In the genomic region with DNA sequence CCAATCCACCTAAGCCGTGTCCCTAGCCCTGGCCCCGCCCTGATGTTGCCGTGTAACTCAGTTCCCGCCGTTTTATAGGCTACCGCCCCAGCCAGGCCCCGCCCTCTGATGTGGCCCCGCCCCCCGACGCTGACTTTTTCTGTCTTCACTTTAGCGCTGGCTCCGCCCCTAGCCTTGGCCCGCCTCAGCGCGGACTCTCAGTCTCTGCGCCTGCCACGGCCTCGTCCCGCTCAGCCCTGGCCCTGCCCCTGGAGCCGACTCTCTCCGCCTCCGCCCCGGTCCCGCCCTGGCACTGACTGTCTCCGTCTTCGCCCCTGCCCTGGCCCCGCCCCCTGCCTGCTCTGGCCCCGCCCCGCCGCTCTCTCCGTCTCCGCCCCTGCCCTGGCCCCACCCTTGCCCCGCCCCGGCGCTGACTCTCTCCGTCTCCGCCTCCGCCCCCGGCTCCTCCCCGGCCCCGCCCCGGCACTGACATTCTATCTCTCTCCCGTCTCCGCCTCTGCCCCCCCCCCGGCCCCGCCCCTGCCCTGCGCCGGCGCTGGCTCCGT, we compare ENCODE assay signal across 8 cellular contexts. TPM values are rescaled to one million over a fixed set of nuclear protein-coding genes. Genes with fewer than 3 reads are reported as not detected.
DNase-seq lines count a peak whose midpoint lies in the region; ATAC-seq and TF ChIP-seq lines count a peak whose summit lies in the region.

No MANE protein-coding gene starts in this region.

- intact Hi-C loops in activated CD4-positive, alpha-beta T cell treated with anti-CD3 and anti-CD28 coated beads, Interleukin-2, amount 10 ng/mL, durations not matched to agents 24 days and 14 days (cut with micrococcal nuclease), result loop anchor here (1.0 to 10.0 kb wide), 3 partner anchors 26 to 437 kb away; no protein-coding TSS in a partner anchor
- intact Hi-C loops in colonic mucosa (cut with DNase I), result loop anchor here (5.0 kb wide), 1 partner anchor 194 kb away; no protein-coding TSS in a partner anchor
- intact Hi-C loops in left lung (cut with DNase I), result loop anchor here in 1 of 2 donors (2.0 kb wide), 1 partner anchor 61 kb away; no protein-coding TSS in a partner anchor

- H3K36me3 ChIP-seq in BE2C, result no peaks in the 10 kb centered on the region
- no peaks in the 10 kb centered on the region for H3K36me3 ChIP-seq in colonic mucosa
- H3K36me3 ChIP-seq in left lung, result no peaks in the 10 kb centered on the region

- H3K9me3 Mint-ChIP-seq in activated CD4-positive, alpha-beta T cell treated with anti-CD3 and anti-CD28 coated beads, Interleukin-2, amount 10 ng/mL, durations not matched to agents 24 days and 14 days, result peaks cover 5% of the 10 kb centered on the region

- H3K4me1 ChIP-seq in BE2C (no peaks in the 10 kb centered on the region; the same call in 1 of the 2 replicates), colonic mucosa (peaks cover 5% of the 10 kb centered on the region), left lung (peaks cover 0 to 18% of the 10 kb centered on the region in 2 donors)

- H3K9me3 ChIP-seq in BE2C, result no peaks in the 10 kb centered on the region
- no peaks in the 10 kb centered on the region for H3K9me3 ChIP-seq in colonic mucosa
- H3K9me3 ChIP-seq in left lung, result peaks cover 0 to 10% of the 10 kb centered on the region in 2 donors

- H3K27ac Mint-ChIP-seq in activated CD4-positive, alpha-beta T cell treated with anti-CD3 and anti-CD28 coated beads, Interleukin-2, amount 10 ng/mL, durations not matched to agents 24 days and 14 days, result peak overlapping the region; percentile 96

- ATAC-seq in GM19351 (IDR thresholded peaks at IDR 0.05; ENCODE audit: unreplicated experiment) (peak; percentile 85), HG03460 (IDR thresholded peaks at IDR 0.05; ENCODE audit: unreplicated experiment) (peak; percentile 84), left lung (peak; percentile 83)

- peak overlapping the region; percentile 96 for H3K4me3 Mint-ChIP-seq in activated CD4-positive, alpha-beta T cell treated with anti-CD3 and anti-CD28 coated beads, Interleukin-2, amount 10 ng/mL, durations not matched to agents 24 days and 14 days

- H3K4me3 ChIP-seq in BE2C (ENCODE audit: low read depth, low read length) (no peak overlapping the region), colonic mucosa (peak overlapping the region; percentile 36), left lung (peak overlapping the region; percentile 17 to 63)

- H3K27ac ChIP-seq in colonic mucosa, result peak overlapping the region; percentile 71
- peak overlapping the region; percentile 40 to 97 for H3K27ac ChIP-seq in left lung

- H3K36me3 Mint-ChIP-seq in activated CD4-positive, alpha-beta T cell treated with anti-CD3 and anti-CD28 coated beads, Interleukin-2, amount 10 ng/mL, durations not matched to agents 24 days and 14 days (ENCODE audit: low read depth), result peaks cover 2% of the 10 kb centered on the region

- H3K9ac ChIP-seq in colonic mucosa (ENCODE audit: low read depth in 2 of 2, low read length in 2 of 2), result no peak overlapping the region

- H3K4me1 Mint-ChIP-seq in activated CD4-positive, alpha-beta T cell treated with anti-CD3 and anti-CD28 coated beads, Interleukin-2, amount 10 ng/mL, durations not matched to agents 24 days and 14 days, result peaks cover 14% of the 10 kb centered on the region

- no peak for TF ChIP-seq CTCF in BE2C (IDR thresholded peaks at IDR 0.05; ENCODE audit: low read depth, low read length)
- TF ChIP-seq CTCF in colonic mucosa (IDR thresholded peaks at IDR 0.05), result no peak
- no peak for TF ChIP-seq CTCF in left lung (IDR thresholded peaks at IDR 0.05)

- no peaks in the 10 kb centered on the region for H3K27me3 Mint-ChIP-seq in activated CD4-positive, alpha-beta T cell treated with anti-CD3 and anti-CD28 coated beads, Interleukin-2, amount 10 ng/mL, durations not matched to agents 24 days and 14 days

- DNase-seq in BE2C (peak; percentile 96), NCI-H526 (lab: John Stamatoyannopoulos, UW) (peak; percentile 97 to 99), colonic mucosa (peak; percentile 100), left lung (peak; percentile 100)
- DNase-seq in activated CD4-positive, alpha-beta T cell treated with anti-CD3 and anti-CD28 coated beads, Interleukin-2, amount 10 ng/mL, durations not matched to agents 24 days and 14 days, result peak; percentile 99
- DNase-seq in stimulated activated CD4-positive, alpha-beta T cell treated with anti-CD3 and anti-CD28 coated beads, Interleukin-2, amount 100 ng/mL, for 4 hours (ENCODE audit: low read depth), result peak; percentile 100

- H3K27me3 ChIP-seq in BE2C, result no peaks in the 10 kb centered on the region
- H3K27me3 ChIP-seq in colonic mucosa, result no peaks in the 10 kb centered on the region
- no peaks in the 10 kb centered on the region for H3K27me3 ChIP-seq in left lung

RNA-seq across cellular contexts. Expression of a gene that starts 5.2 kb away (rescaled TPM):
- polyA plus RNA-seq in BE2C (2012; ENCODE audit: insufficient read depth, insufficient read length, low read depth), result not detected
- 0.50 and 0.54 TPM in 2 replicates for total RNA-seq in activated CD4-positive, alpha-beta T cell treated with anti-CD3 and anti-CD28 coated beads, Interleukin-2, amount 10 ng/mL, durations not matched to agents 24 days and 14 days
- total RNA-seq in colonic mucosa (not detected), left lung (under 1 TPM in 1 of 2 donors, not detected in 1; 0.08 TPM)

RNA-seq across cellular contexts. Expression of a gene that starts 39.4 kb away (rescaled TPM):
- 0.77 TPM for polyA plus RNA-seq in BE2C (2012; ENCODE audit: insufficient read depth, insufficient read length, low read depth)
- total RNA-seq in activated CD4-positive, alpha-beta T cell treated with anti-CD3 and anti-CD28 coated beads, Interleukin-2, amount 10 ng/mL, durations not matched to agents 24 days and 14 days, result 178 and 179 TPM in 2 replicates
- total RNA-seq in colonic mucosa (10 to 100 TPM; 15.8 to 41.0 TPM), left lung (100 to 1,000 TPM; 185 to 513 TPM)
